1 cellular context compared by ENCODE assay signal in genomic region chr7:972110-972509, GRCh38.
TF ChIP-seq lines count a peak whose summit lies in the region.

No MANE protein-coding gene starts in this region.

TF ChIP-seq in WTC11, 78 proteins besides CTCF, POLR2A, EP300 and RAD21 (continued from another document):
- TF ChIP-seq PRDM15 (CRISPR knock-in tag; IDR thresholded peaks at IDR 0.05): no peak
- TF ChIP-seq FOXJ3 (CRISPR knock-in tag; IDR thresholded peaks at IDR 0.05; ENCODE audit: borderline replicate concordance): no peak
- TF ChIP-seq RORB (CRISPR knock-in tag; IDR thresholded peaks at IDR 0.05): no peak
- no peak for TF ChIP-seq ZNF425 (CRISPR knock-in tag; conservative IDR thresholded peaks at IDR 0.05)
- no peak for TF ChIP-seq ZMAT4 (CRISPR knock-in tag; IDR thresholded peaks at IDR 0.05)
- no peak for TF ChIP-seq CBFB (CRISPR knock-in tag; IDR thresholded peaks at IDR 0.05; ENCODE audit: low read depth)
- TF ChIP-seq TEAD1 (CRISPR knock-in tag; IDR thresholded peaks at IDR 0.05): no peak
